1 cellular context compared by ENCODE assay signal in the genomic region with DNA sequence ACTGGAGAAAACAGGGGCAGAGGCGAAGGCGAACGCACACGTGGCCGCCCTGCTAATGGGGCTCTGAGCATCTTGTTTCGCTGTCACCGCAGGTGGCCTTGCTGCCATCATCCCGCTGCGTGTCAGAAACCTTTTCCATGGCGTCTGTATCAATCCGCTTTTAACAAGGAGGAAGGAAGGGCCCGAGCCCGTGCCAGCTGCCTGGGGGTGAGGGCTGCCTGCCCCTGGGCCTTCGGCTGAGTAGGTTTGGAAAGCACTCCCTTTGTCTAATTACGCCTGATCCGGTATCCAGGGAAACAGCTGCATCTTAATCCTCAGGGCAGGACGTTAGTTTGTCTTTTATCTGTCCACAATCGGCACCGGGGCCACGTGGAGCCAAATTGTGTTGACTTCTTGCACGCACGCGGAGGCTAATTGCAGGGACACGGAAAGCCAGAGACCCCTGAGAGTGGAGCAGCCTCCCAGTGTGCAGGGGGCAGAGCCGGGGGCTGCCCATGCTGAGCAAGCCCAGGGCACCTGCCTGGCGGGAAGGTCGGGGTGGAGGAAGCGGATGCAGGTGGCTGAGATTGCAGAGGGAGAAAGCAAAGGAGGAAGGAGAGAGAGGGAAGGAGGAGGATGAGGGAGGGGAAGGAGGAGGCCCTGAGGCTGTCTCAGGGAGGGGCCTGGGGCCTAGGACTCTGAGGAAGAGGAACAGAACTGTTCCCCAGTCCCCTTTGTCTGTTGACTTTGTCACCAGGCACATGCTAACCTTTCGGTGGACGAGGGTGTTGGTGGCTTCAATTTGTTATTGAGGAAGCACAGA.
TF ChIP-seq lines count a peak whose summit lies in the region.

No MANE protein-coding gene starts in this region.

TF ChIP-seq in WTC11, 78 proteins besides CTCF, POLR2A, EP300 and RAD21 (continued from another document):
- TF ChIP-seq ARID4B (CRISPR knock-in tag; IDR thresholded peaks at IDR 0.05; ENCODE audit: borderline replicate concordance): no peak
- TF ChIP-seq TCF7 (CRISPR knock-in tag; IDR thresholded peaks at IDR 0.05; ENCODE audit: low read depth): no peak
- no peak for TF ChIP-seq NR3C1 (CRISPR knock-in tag; conservative IDR thresholded peaks at IDR 0.05; ENCODE audit: low read depth)
- TF ChIP-seq NFATC4 (CRISPR knock-in tag; IDR thresholded peaks at IDR 0.05): no peak
- TF ChIP-seq RORB (CRISPR knock-in tag; IDR thresholded peaks at IDR 0.05): no peak
- TF ChIP-seq, protein P1, sequence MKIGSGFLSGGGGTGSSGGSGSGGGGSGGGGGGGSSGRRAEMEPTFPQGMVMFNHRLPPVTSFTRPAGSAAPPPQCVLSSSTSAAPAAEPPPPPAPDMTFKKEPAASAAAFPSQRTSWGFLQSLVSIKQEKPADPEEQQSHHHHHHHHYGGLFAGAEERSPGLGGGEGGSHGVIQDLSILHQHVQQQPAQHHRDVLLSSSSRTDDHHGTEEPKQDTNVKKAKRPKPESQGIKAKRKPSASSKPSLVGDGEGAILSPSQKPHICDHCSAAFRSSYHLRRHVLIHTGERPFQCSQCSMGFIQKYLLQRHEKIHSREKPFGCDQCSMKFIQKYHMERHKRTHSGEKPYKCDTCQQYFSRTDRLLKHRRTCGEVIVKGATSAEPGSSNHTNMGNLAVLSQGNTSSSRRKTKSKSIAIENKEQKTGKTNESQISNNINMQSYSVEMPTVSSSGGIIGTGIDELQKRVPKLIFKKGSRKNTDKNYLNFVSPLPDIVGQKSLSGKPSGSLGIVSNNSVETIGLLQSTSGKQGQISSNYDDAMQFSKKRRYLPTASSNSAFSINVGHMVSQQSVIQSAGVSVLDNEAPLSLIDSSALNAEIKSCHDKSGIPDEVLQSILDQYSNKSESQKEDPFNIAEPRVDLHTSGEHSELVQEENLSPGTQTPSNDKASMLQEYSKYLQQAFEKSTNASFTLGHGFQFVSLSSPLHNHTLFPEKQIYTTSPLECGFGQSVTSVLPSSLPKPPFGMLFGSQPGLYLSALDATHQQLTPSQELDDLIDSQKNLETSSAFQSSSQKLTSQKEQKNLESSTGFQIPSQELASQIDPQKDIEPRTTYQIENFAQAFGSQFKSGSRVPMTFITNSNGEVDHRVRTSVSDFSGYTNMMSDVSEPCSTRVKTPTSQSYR (CRISPR knock-in tag; IDR thresholded peaks at IDR 0.05): no peak
- TF ChIP-seq ELF4 (CRISPR knock-in tag; IDR thresholded peaks at IDR 0.05; ENCODE audit: low read depth): no peak
- TF ChIP-seq, protein P2, sequence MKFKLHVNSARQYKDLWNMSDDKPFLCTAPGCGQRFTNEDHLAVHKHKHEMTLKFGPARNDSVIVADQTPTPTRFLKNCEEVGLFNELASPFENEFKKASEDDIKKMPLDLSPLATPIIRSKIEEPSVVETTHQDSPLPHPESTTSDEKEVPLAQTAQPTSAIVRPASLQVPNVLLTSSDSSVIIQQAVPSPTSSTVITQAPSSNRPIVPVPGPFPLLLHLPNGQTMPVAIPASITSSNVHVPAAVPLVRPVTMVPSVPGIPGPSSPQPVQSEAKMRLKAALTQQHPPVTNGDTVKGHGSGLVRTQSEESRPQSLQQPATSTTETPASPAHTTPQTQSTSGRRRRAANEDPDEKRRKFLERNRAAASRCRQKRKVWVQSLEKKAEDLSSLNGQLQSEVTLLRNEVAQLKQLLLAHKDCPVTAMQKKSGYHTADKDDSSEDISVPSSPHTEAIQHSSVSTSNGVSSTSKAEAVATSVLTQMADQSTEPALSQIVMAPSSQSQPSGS (CRISPR knock-in tag; IDR thresholded peaks at IDR 0.05; ENCODE audit: borderline replicate concordance, low read depth): no peak
- TF ChIP-seq, protein P3, sequence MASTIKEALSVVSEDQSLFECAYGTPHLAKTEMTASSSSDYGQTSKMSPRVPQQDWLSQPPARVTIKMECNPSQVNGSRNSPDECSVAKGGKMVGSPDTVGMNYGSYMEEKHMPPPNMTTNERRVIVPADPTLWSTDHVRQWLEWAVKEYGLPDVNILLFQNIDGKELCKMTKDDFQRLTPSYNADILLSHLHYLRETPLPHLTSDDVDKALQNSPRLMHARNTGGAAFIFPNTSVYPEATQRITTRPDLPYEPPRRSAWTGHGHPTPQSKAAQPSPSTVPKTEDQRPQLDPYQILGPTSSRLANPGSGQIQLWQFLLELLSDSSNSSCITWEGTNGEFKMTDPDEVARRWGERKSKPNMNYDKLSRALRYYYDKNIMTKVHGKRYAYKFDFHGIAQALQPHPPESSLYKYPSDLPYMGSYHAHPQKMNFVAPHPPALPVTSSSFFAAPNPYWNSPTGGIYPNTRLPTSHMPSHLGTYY (CRISPR knock-in tag; IDR thresholded peaks at IDR 0.05): no peak
